In genomic region chr12:109999983-110000505, GRCh38 we compare ENCODE assay signal across 8 cellular contexts. TPM values are rescaled to one million over a fixed set of nuclear protein-coding genes. Genes with fewer than 3 reads are reported as not detected.
DNase-seq lines count a peak whose midpoint lies in the region; ATAC-seq and TF ChIP-seq lines count a peak whose summit lies in the region.

No MANE protein-coding gene starts in this region.

- H3K79me2 ChIP-seq in SK-N-SH (ENCODE audit: insufficient read depth): peaks cover 68% of the 10 kb centered on the region

- no peak for TF ChIP-seq EP300 in SK-N-SH (IDR thresholded peaks at IDR 0.05; ENCODE audit: borderline replicate concordance in 1 of 2, low read depth in 1 of 2, low read length in 1 of 2)

- CTCF ChIA-PET in SK-N-SH (lab: Yijun Ruan, JAX): interaction anchor here (1.7 kb wide), 1 partner anchor 33 kb away, joined by 4 read pairs; no protein-coding TSS in a partner anchor

- peaks cover 21 to 24% of the 10 kb centered on the region in 2 experiments for H3K4me1 ChIP-seq in SK-N-SH (ENCODE audit: control insufficient read depth in 1 of 2, insufficient read depth in 2 of 2, low read depth in 1 of 2, low read length in 1 of 2)

- H3K36me3 Mint-ChIP-seq in endothelial cell (ENCODE audit: low read depth, unreplicated experiment): peaks cover 21% of the 10 kb centered on the region
- H3K36me3 Mint-ChIP-seq in natural killer cell treated with Interleukin-12 subunit alpha and Interleukin-12 subunit beta and Interleukin-15 and Interleukin-18, amount 100 ng/mL, for 72 hours: peaks cover 4% of the 10 kb centered on the region

- POLR2A ChIA-PET in SK-N-SH (lab: Yijun Ruan, JAX): no interaction called here

- H3K9ac ChIP-seq in SK-N-SH: peak overlapping the region; percentile 90

- peak overlapping the region; percentile 91 for H3K27ac Mint-ChIP-seq in endothelial cell (ENCODE audit: unreplicated experiment)
- H3K27ac Mint-ChIP-seq in natural killer cell treated with Interleukin-12 subunit alpha and Interleukin-12 subunit beta and Interleukin-15 and Interleukin-18, amount 100 ng/mL, for 72 hours: peak overlapping the region; percentile 95 to 98

- peak overlapping the region in 1 of 2 experiments; percentile 86; a peak in 2 of 4 replicates for H3K27ac ChIP-seq in SK-N-SH (ENCODE audit: low read depth in 2 of 2, low read length in 1 of 2)

- peaks cover 12% of the 10 kb centered on the region for H3K27me3 Mint-ChIP-seq in endothelial cell (ENCODE audit: unreplicated experiment)
- H3K27me3 Mint-ChIP-seq in natural killer cell treated with Interleukin-12 subunit alpha and Interleukin-12 subunit beta and Interleukin-15 and Interleukin-18, amount 100 ng/mL, for 72 hours: no peaks in the 10 kb centered on the region

- no peak for TF ChIP-seq CTCF in SK-N-SH (IDR thresholded peaks at IDR 0.05)
- TF ChIP-seq CTCF in endothelial cell (IDR thresholded peaks at IDR 0.05; ENCODE audit: unreplicated experiment): no peak

- no peaks in the 10 kb centered on the region for H3K9me2 ChIP-seq in SK-N-SH

- H3K4me3 Mint-ChIP-seq in endothelial cell (ENCODE audit: unreplicated experiment): peak overlapping the region; percentile 99
- H3K4me3 Mint-ChIP-seq in natural killer cell treated with Interleukin-12 subunit alpha and Interleukin-12 subunit beta and Interleukin-15 and Interleukin-18, amount 100 ng/mL, for 72 hours: peak overlapping the region; percentile 98

- 7% methylated on average over 17 of the region's 17 CpGs for WGBS in SK-N-SH (ENCODE audit: low lambda C conversion rate)

- H3K9me3 ChIP-seq in SK-N-SH: no peaks in the 10 kb centered on the region

- peaks cover 7% of the 10 kb centered on the region for H3F3A ChIP-seq in SK-N-SH (replicated peaks; ENCODE audit: insufficient read depth)

- no peaks in the 10 kb centered on the region for H3K27me3 ChIP-seq in SK-N-SH (ENCODE audit: insufficient read depth)

- H3K9me3 Mint-ChIP-seq in endothelial cell (ENCODE audit: unreplicated experiment): no peaks in the 10 kb centered on the region
- no peaks in the 10 kb centered on the region for H3K9me3 Mint-ChIP-seq in natural killer cell treated with Interleukin-12 subunit alpha and Interleukin-12 subunit beta and Interleukin-15 and Interleukin-18, amount 100 ng/mL, for 72 hours

- H4K20me1 ChIP-seq in SK-N-SH (ENCODE audit: insufficient read depth): peaks cover under 1% of the 10 kb centered on the region

- DNase-seq in activated effector memory CD4-positive, alpha-beta T cell treated with anti-CD3 and anti-CD28 coated beads, Interleukin-2, amount 50 U/mL, for 16 hours: peak; percentile 71
- DNase-seq in activated effector memory CD4-positive, alpha-beta T cell treated with Interleukin-2 at 50 U/mL for 16 hours: no peak
- DNase-seq in SK-N-SH (no peak), endothelial cell (ENCODE audit: low spot score) (no peak)
- no peak for DNase-seq in natural killer cell treated with Interleukin-12 subunit alpha and Interleukin-12 subunit beta and Interleukin-15 and Interleukin-18, amount 100 ng/mL, for 72 hours (ENCODE audit: low spot score)
- no peak for DNase-seq in stimulated activated naive CD4-positive, alpha-beta T cell treated with Interleukin-2 at 50 U/mL for 16 hours (lab: John Stamatoyannopoulos, UW)

- peaks cover 25% of the 10 kb centered on the region for H3K4me1 Mint-ChIP-seq in endothelial cell (ENCODE audit: unreplicated experiment)
- peaks cover 41 to 54% of the 10 kb centered on the region in 2 donors for H3K4me1 Mint-ChIP-seq in natural killer cell treated with Interleukin-12 subunit alpha and Interleukin-12 subunit beta and Interleukin-15 and Interleukin-18, amount 100 ng/mL, for 72 hours (ENCODE audit: low read depth in 2 of 2)

- H3K4me3 ChIP-seq in SK-N-SH (ENCODE audit: low read depth in 2 of 2, low read length in 1 of 2): peak overlapping the region; percentile 72 to 81

- no peak for ATAC-seq in natural killer cell treated with Interleukin-12 subunit alpha and Interleukin-12 subunit beta and Interleukin-15 and Interleukin-18, amount 100 ng/mL, for 72 hours
- ATAC-seq in GM19035 (IDR thresholded peaks at IDR 0.05; ENCODE audit: unreplicated experiment) (no peak), GM19463 (IDR thresholded peaks at IDR 0.05; ENCODE audit: unreplicated experiment) (no peak)

- TF ChIP-seq RAD21 in SK-N-SH (IDR thresholded peaks at IDR 0.05; ENCODE audit: low read length): no peak

- H3K36me3 ChIP-seq in SK-N-SH (replicated peaks in 1 of 2; ENCODE audit: control insufficient read depth in 1 of 2, insufficient read depth in 2 of 2, low read length in 1 of 2): peaks cover 0 to 3% of the 10 kb centered on the region in 2 experiments

- peak overlapping the region; percentile 83 for H3K4me2 ChIP-seq in SK-N-SH

- H2AFZ ChIP-seq in SK-N-SH (ENCODE audit: low read depth): peak overlapping the region; percentile 17; the same call in 1 of the 2 replicates

TF ChIP-seq in SK-N-SH, 30 proteins besides CTCF, POLR2A, EP300 and RAD21:
- TF ChIP-seq EZH2phosphoT487 (IDR thresholded peaks at IDR 0.05; ENCODE audit: borderline replicate concordance, low read depth) (no peak), TCF12 (IDR thresholded peaks at IDR 0.05) (no peak), MAX (IDR thresholded peaks at IDR 0.05; ENCODE audit: low read depth) (0 out of 2 replicates have a peak, but pooled peaks have one; percentile 20), ZBTB33 (IDR thresholded peaks at IDR 0.05; ENCODE audit: borderline replicate concordance, low read depth) (no peak), GATA2 (CRISPR knock-in tag; IDR thresholded peaks at IDR 0.05) (no peak), FOXJ3 (CRISPR knock-in tag; IDR thresholded peaks at IDR 0.05) (no peak), PBX3 (IDR thresholded peaks at IDR 0.05) (no peak)

RNA-seq across cellular contexts. Expression of gene ANKRD13A, which starts 0.8 kb away (rescaled TPM):
- 42.8 and 55.1 TPM in 2 replicates for polyA plus RNA-seq in SK-N-SH (2012; rRNA removed)
- 49.7 and 50.8 TPM in 2 replicates for polyA plus RNA-seq in SK-N-SH (2012; cell fraction: cytosol; rRNA removed)
- 64.7 and 121 TPM in 2 replicates for polyA plus RNA-seq in SK-N-SH (2012; cell fraction: nucleus; rRNA removed)
- total RNA-seq in endothelial cell (ENCODE audit: unreplicated experiment): 55.4 TPM
- 10 to 100 TPM; 65.0 to 81.8 TPM for total RNA-seq in natural killer cell treated with Interleukin-12 subunit alpha and Interleukin-12 subunit beta and Interleukin-15 and Interleukin-18, amount 100 ng/mL, for 72 hours

RNA-seq across cellular contexts. Expression of gene GIT2, which starts 3.9 kb away (rescaled TPM):
- polyA plus RNA-seq in SK-N-SH (2012; rRNA removed): 21.2 and 23.1 TPM in 2 replicates
- 18.1 and 20.1 TPM in 2 replicates for polyA plus RNA-seq in SK-N-SH (2012; cell fraction: cytosol; rRNA removed)
- 48.3 and 65.4 TPM in 2 replicates for polyA plus RNA-seq in SK-N-SH (2012; cell fraction: nucleus; rRNA removed)
- 89.1 TPM for total RNA-seq in endothelial cell (ENCODE audit: unreplicated experiment)
- 10 to 100 TPM; 87.5 to 94.2 TPM for total RNA-seq in natural killer cell treated with Interleukin-12 subunit alpha and Interleukin-12 subunit beta and Interleukin-15 and Interleukin-18, amount 100 ng/mL, for 72 hours

RNA-seq across cellular contexts. Expression of gene C12orf76, which starts 48.3 kb away (rescaled TPM):
- polyA plus RNA-seq in SK-N-SH (2012; rRNA removed): 29.2 and 38.3 TPM in 2 replicates
- 34.8 and 37.0 TPM in 2 replicates for polyA plus RNA-seq in SK-N-SH (2012; cell fraction: cytosol; rRNA removed)
- polyA plus RNA-seq in SK-N-SH (2012; cell fraction: nucleus; rRNA removed): 34.6 and 50.8 TPM in 2 replicates
- 21.9 TPM for total RNA-seq in endothelial cell (ENCODE audit: unreplicated experiment)
- total RNA-seq in natural killer cell treated with Interleukin-12 subunit alpha and Interleukin-12 subunit beta and Interleukin-15 and Interleukin-18, amount 100 ng/mL, for 72 hours: 10 to 100 TPM; 10.1 to 12.3 TPM
